Comparison of ENCODE assay signal across 27 cellular contexts in the genomic region with DNA sequence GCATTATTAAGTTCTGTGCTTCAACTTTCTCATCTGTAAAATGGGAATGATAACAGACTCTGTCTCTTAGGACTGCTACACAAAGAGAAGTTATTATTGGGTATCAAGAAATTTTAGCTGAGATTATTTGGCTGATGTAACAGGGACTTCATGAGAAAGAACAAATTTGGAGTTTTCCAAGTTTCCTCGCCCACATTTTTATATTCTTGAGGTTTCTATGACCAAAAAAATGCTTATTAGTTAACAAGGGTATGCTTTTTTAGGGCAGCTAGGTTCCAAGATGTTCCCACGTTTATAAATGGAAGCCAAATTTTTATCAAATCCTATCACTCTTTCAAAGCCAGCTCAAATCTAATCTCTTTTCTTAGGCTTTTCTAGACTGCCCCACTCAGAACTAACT. TPM values are rescaled to one million over a fixed set of nuclear protein-coding genes. Genes with fewer than 3 reads are reported as not detected.
DNase-seq lines count a peak whose midpoint lies in the region; ATAC-seq, FAIRE-seq and TF ChIP-seq lines count a peak whose summit lies in the region.
"Had no signal": no experiment of that assay in that cellular context is flagged by ENCODE, and none has a peak within 500 bp of the region (broad histone marks: within the 10 kb centered on the region; RNA-seq: fewer than 3 reads in every experiment).

No MANE protein-coding gene starts in this region.

- H3K4me1 Mint-ChIP-seq in astrocyte (ENCODE audit: low read depth, unreplicated experiment), result peaks cover 15% of the 10 kb centered on the region
- H3K4me1 Mint-ChIP-seq in CD4-positive, alpha-beta memory T cell, result peaks cover 12 to 17% (median 14%) of the 10 kb centered on the region in 4 donors
- H3K4me1 Mint-ChIP-seq in CD4-positive, alpha-beta T cell (ENCODE audit: low read depth), result peaks cover 16% of the 10 kb centered on the region
- H3K4me1 Mint-ChIP-seq: CD14-positive monocyte had no signal

- no peak overlapping the region for H3K4me2 ChIP-seq in astrocyte (ENCODE audit: low read length)
- H3K4me2 ChIP-seq in osteoblast (ENCODE audit: insufficient read depth, low read length), result no peak overlapping the region
- H3K4me2 ChIP-seq: BLaER1 treated with 17β-estradiol and CSF1 and Interleukin-3, amounts not matched to agents 10 nM and 100 nM had no signal

- no peaks in the 10 kb centered on the region for H3K27me3 Mint-ChIP-seq in astrocyte (ENCODE audit: low read depth, unreplicated experiment)
- peaks cover 0 to 6% of the 10 kb centered on the region in 2 donors for H3K27me3 Mint-ChIP-seq in CD4-positive, alpha-beta memory T cell
- peaks cover 5% of the 10 kb centered on the region for H3K27me3 Mint-ChIP-seq in CD4-positive, alpha-beta T cell

- H3K4me3 ChIP-seq in AG10803 (ENCODE audit: low read length) (no peak overlapping the region), astrocyte (ENCODE audit: insufficient read depth, low read depth, low read length) (no peak overlapping the region), osteoblast (ENCODE audit: insufficient read depth, low read length) (no peak overlapping the region)
- H3K4me3 ChIP-seq in CD4-positive, alpha-beta memory T cell (ENCODE audit: low read length in 2 of 2), result no peak overlapping the region
- H3K4me3 ChIP-seq: BLaER1 treated with 17β-estradiol and CSF1 and Interleukin-3, amounts not matched to agents 10 nM and 100 nM; GM12878; GM23248 had no signal

- H3K36me3 ChIP-seq in astrocyte (ENCODE audit: insufficient read depth, low read length), result no peaks in the 10 kb centered on the region
- H3K36me3 ChIP-seq in osteoblast (ENCODE audit: insufficient read depth, low read length), result no peaks in the 10 kb centered on the region
- H3K36me3 ChIP-seq in CD4-positive, alpha-beta memory T cell (ENCODE audit: insufficient read depth, low read length), result no peaks in the 10 kb centered on the region
- H3K36me3 ChIP-seq: BE2C; BLaER1 treated with 17β-estradiol and CSF1 and Interleukin-3, amounts not matched to agents 10 nM and 100 nM had no signal

- ATAC-seq in CD4-positive, alpha-beta T cell (ENCODE audit: poor library complexity), result no peak
- ATAC-seq: CD8-positive, alpha-beta T cell; GM12878 had no signal

- H3K4me3 Mint-ChIP-seq in astrocyte (ENCODE audit: unreplicated experiment), result no peak overlapping the region
- H3K4me3 Mint-ChIP-seq in CD4-positive, alpha-beta memory T cell, result no peak overlapping the region
- H3K4me3 Mint-ChIP-seq in CD4-positive, alpha-beta T cell, result no peak overlapping the region
- H3K4me3 Mint-ChIP-seq: CD14-positive monocyte; CD8-positive, alpha-beta T cell had no signal

- DNase-seq in AG10803 (ENCODE audit: low read depth), result peak; percentile 46
- DNase-seq in astrocyte (ENCODE audit: low read depth), result peak; percentile 73
- peak; percentile 30 for DNase-seq in myocyte (ENCODE audit: low read depth)
- no peak for DNase-seq in osteoblast (ENCODE audit: insufficient read length, low spot score, missing footprints)
- no peak for DNase-seq in CD4-positive, alpha-beta memory T cell
- DNase-seq in NCI-H1048 (lab: John Stamatoyannopoulos, UW), result no peak
- no peak for DNase-seq in CD4-positive, alpha-beta T cell
- DNase-seq in EL, result no peak
- DNase-seq: AML-193; BE2C; Caco-2; CD8-positive, alpha-beta T cell; DMS153; DND-41; GF-D8; GM23248; H7; HCEC 1CT had no signal

- H3K27ac ChIP-seq in astrocyte (ENCODE audit: low read depth, low read length) (no peak overlapping the region), osteoblast (ENCODE audit: low read depth, low read length) (peak overlapping the region; percentile 21)
- H3K27ac ChIP-seq in CD4-positive, alpha-beta memory T cell (ENCODE audit: low read depth, low read length), result no peak overlapping the region
- H3K27ac ChIP-seq in CD4-positive, alpha-beta T cell (ENCODE audit: low read depth, low read length), result no peak overlapping the region
- H3K27ac ChIP-seq: 22Rv1; BLaER1 treated with 17β-estradiol and CSF1 and Interleukin-3, amounts not matched to agents 10 nM and 100 nM; GM23248 had no signal

- TF ChIP-seq CTCF in AG10803 (conservative IDR thresholded peaks at IDR 0.05; ENCODE audit: low read length), result no peak
- no peak for TF ChIP-seq CTCF in astrocyte (IDR thresholded peaks at IDR 0.05; ENCODE audit: insufficient read depth, low read depth, low read length)
- TF ChIP-seq CTCF in osteoblast (IDR thresholded peaks at IDR 0.05; ENCODE audit: extremely low read depth, low read depth, low read length), result no peak
- no peak for TF ChIP-seq CTCF in CD4-positive, alpha-beta T cell (IDR thresholded peaks at IDR 0.05)

- no peak overlapping the region for H3K27ac Mint-ChIP-seq in astrocyte (ENCODE audit: unreplicated experiment)
- no peak overlapping the region for H3K27ac Mint-ChIP-seq in CD4-positive, alpha-beta memory T cell
- no peak overlapping the region for H3K27ac Mint-ChIP-seq in CD4-positive, alpha-beta T cell
- H3K27ac Mint-ChIP-seq: CD8-positive, alpha-beta T cell had no signal

- H3K9me3 ChIP-seq in astrocyte (ENCODE audit: insufficient read depth, low read depth, low read length) (no peaks in the 10 kb centered on the region), osteoblast (ENCODE audit: low read depth, low read length) (no peaks in the 10 kb centered on the region)
- H3K9me3 ChIP-seq in CD4-positive, alpha-beta memory T cell (ENCODE audit: control insufficient read depth in 1 of 2, low read length in 2 of 2), result no peaks in the 10 kb centered on the region
- H3K9me3 ChIP-seq in CD4-positive, alpha-beta T cell (ENCODE audit: control insufficient read depth, low read length), result no peaks in the 10 kb centered on the region
- H3K9me3 ChIP-seq: BE2C, Caco-2 had no signal

- no peaks in the 10 kb centered on the region for H4K20me1 ChIP-seq in astrocyte (ENCODE audit: insufficient read depth, low read length)
- no peaks in the 10 kb centered on the region for H4K20me1 ChIP-seq in osteoblast (ENCODE audit: insufficient read depth, low read length)
- H4K20me1 ChIP-seq: BLaER1 treated with 17β-estradiol and CSF1 and Interleukin-3, amounts not matched to agents 10 nM and 100 nM had no signal

- peaks cover 4% of the 10 kb centered on the region for H3K9me3 Mint-ChIP-seq in astrocyte (ENCODE audit: unreplicated experiment)
- H3K9me3 Mint-ChIP-seq in CD4-positive, alpha-beta memory T cell, result peaks cover 0 to 6% (median 1%) of the 10 kb centered on the region in 8 donors
- H3K9me3 Mint-ChIP-seq in CD4-positive, alpha-beta T cell, result no peaks in the 10 kb centered on the region
- H3K9me3 Mint-ChIP-seq: CD8-positive, alpha-beta T cell had no signal

- H3K27me3 ChIP-seq in astrocyte (ENCODE audit: insufficient read depth, low read length) (no peaks in the 10 kb centered on the region), osteoblast (ENCODE audit: insufficient read depth, low read length) (no peaks in the 10 kb centered on the region)
- no peaks in the 10 kb centered on the region for H3K27me3 ChIP-seq in CD4-positive, alpha-beta memory T cell (ENCODE audit: insufficient read depth, low read length)
- no peaks in the 10 kb centered on the region for H3K27me3 ChIP-seq in CD4-positive, alpha-beta T cell (ENCODE audit: control insufficient read depth, insufficient read depth, low read length)
- H3K27me3 ChIP-seq: BE2C; BLaER1 treated with 17β-estradiol and CSF1 and Interleukin-3, amounts not matched to agents 10 nM and 100 nM had no signal

- intact Hi-C loops in CD4-positive, alpha-beta memory T cell (cut with micrococcal nuclease), result no loop called here
- intact Hi-C loops in CD4-positive, alpha-beta T cell (cut with DNase I, micrococcal nuclease), result no loop called here

- H3K79me2 ChIP-seq in astrocyte (ENCODE audit: insufficient read depth, low read length) (no peaks in the 10 kb centered on the region), osteoblast (ENCODE audit: insufficient read depth, low read length) (no peaks in the 10 kb centered on the region)

- H3K36me3 Mint-ChIP-seq in astrocyte (ENCODE audit: low read depth, unreplicated experiment), result peaks cover 3% of the 10 kb centered on the region
- no peaks in the 10 kb centered on the region for H3K36me3 Mint-ChIP-seq in CD4-positive, alpha-beta memory T cell
- H3K36me3 Mint-ChIP-seq in CD4-positive, alpha-beta T cell (ENCODE audit: low read depth), result no peaks in the 10 kb centered on the region
- H3K36me3 Mint-ChIP-seq: CD14-positive monocyte; CD8-positive, alpha-beta T cell had no signal

- H3K4me1 ChIP-seq in astrocyte (ENCODE audit: insufficient read depth, low read length) (peaks cover 6% of the 10 kb centered on the region), osteoblast (ENCODE audit: insufficient read depth, low read length) (peaks cover 7% of the 10 kb centered on the region)
- H3K4me1 ChIP-seq in CD4-positive, alpha-beta memory T cell (ENCODE audit: insufficient read depth, low read length), result no peaks in the 10 kb centered on the region
- H3K4me1 ChIP-seq: BE2C; BLaER1 treated with 17β-estradiol and CSF1 and Interleukin-3, amounts not matched to agents 10 nM and 100 nM had no signal

- CTCF ChIA-PET in CD4-positive, alpha-beta memory T cell (lab: Charles Lee; ENCODE audit: partially characterized antibody), result no interaction called here
- CTCF ChIA-PET in CD4-positive, alpha-beta T cell (lab: Charles Lee), result no interaction called here

- H3K9ac ChIP-seq in astrocyte (ENCODE audit: low read length), result no peak overlapping the region
- H3K9ac ChIP-seq: BLaER1 treated with 17β-estradiol and CSF1 and Interleukin-3, amounts not matched to agents 10 nM and 100 nM; GM23248 had no signal

- POLR2A ChIA-PET in CD4-positive, alpha-beta memory T cell (lab: Charles Lee; ENCODE audit: partially characterized antibody), result no interaction called here
- POLR2A ChIA-PET in CD4-positive, alpha-beta T cell (lab: Charles Lee), result no interaction called here

- H2AFZ ChIP-seq in astrocyte (ENCODE audit: low read depth, low read length), result no peak overlapping the region
- no peak overlapping the region for H2AFZ ChIP-seq in osteoblast (ENCODE audit: low read length)
- H2AFZ ChIP-seq: GM23248 had no signal

- FAIRE-seq in astrocyte (lab: Jason Lieb, UNC), result no peak
- FAIRE-seq: A204.1, GM12878, GM19239, H1 had no signal

RNA-seq across cellular contexts. Expression of a gene that starts 50.6 kb away (rescaled TPM):
- total RNA-seq in astrocyte (6.5 and 13.7 TPM in 2 replicates), myocyte (0.21 and 0.83 TPM in 2 replicates), osteoblast (1.2 and 2.2 TPM in 2 replicates)
- 1.2 TPM for polyA plus RNA-seq in myocyte (2012)
- total RNA-seq in CD4-positive, alpha-beta memory T cell, result not detected
- not detected for polyA plus RNA-seq in CD4-positive, alpha-beta memory T cell
- not detected for total RNA-seq in CD4-positive, alpha-beta T cell
- total RNA-seq: CD8-positive, alpha-beta T cell; G401; GM12878 had no signal
- polyA plus RNA-seq: AG04450, CD14-positive monocyte had no signal

Comparison
In these comparisons a context has a peak if more than half of its experiments do, and no peak if none do; other contexts are left out.
1. DNase-seq: peak in AG10803 (single experiment), astrocyte (single experiment) and myocyte (single experiment); none in osteoblast (single experiment), CD4-positive, alpha-beta memory T cell (0 of 5), NCI-H1048 (single experiment), CD4-positive, alpha-beta T cell (0 of 10) and EL (single experiment).